In the genomic region with DNA sequence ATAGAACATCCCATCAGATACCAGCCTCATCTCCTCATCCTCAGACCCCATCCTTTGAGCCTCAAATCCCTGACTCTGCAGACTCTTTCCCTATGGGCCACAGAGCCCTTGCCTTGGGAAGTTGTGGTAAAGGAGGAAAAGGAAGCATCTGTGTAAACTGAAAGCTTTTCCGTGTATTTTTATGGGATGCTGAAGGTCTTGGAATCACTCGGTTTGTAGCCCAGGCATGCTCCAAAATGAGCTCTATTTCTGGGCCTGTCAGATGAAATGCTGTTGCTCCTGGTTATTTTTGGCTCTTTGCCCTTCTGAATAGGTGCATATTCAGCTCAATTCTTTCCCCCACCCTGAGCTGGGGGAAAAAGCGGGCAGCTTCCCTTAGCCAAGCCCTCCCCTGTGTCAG, we compare ENCODE assay signal across 23 cellular contexts. TPM values are rescaled to one million over a fixed set of nuclear protein-coding genes. Genes with fewer than 3 reads are reported as not detected.
DNase-seq lines count a peak whose midpoint lies in the region; ATAC-seq and TF ChIP-seq lines count a peak whose summit lies in the region.
"Had no signal": no experiment of that assay in that cellular context is flagged by ENCODE, and none has a peak within 500 bp of the region (broad histone marks: within the 10 kb centered on the region; RNA-seq: fewer than 3 reads in every experiment).

No MANE protein-coding gene starts in this region.

- TF ChIP-seq CTCF in MCF 10A (IDR thresholded peaks at IDR 0.05; ENCODE audit: unreplicated experiment), result no peak
- TF ChIP-seq CTCF in mammary epithelial cell (conservative IDR thresholded peaks at IDR 0.05 in 1 of 2, IDR thresholded peaks at IDR 0.05 in 1 of 2; ENCODE audit: extremely low read depth in 1 of 2, insufficient read depth in 1 of 2, low read depth in 1 of 2, low read length in 2 of 2), result no peak
- TF ChIP-seq CTCF in SU-DHL-6 (IDR thresholded peaks at IDR 0.05; ENCODE audit: insufficient read depth, low read length, poor library complexity, severe bottlenecking), result no peak
- no peak for TF ChIP-seq CTCF in CD4-positive, alpha-beta T cell (IDR thresholded peaks at IDR 0.05)

- 54% methylated on average over 3 of the region's 3 CpGs for WGBS in mammary epithelial cell (ENCODE audit: low coverage, missing lambda C conversion rate)

- H3K9me2 ChIP-seq in SU-DHL-6 (replicated peaks; ENCODE audit: insufficient read depth, low read length), result no peaks in the 10 kb centered on the region

- POLR2A ChIA-PET in MCF 10A (lab: Yijun Ruan, JAX), result interaction anchor here (0.6 to 1.0 kb wide), 2 partner anchors 10 to 973 kb away, joined by 3 to 5 read pairs; no protein-coding TSS in a partner anchor
- POLR2A ChIA-PET in CD4-positive, alpha-beta T cell (lab: Charles Lee), result no interaction called here

- DNase-seq in MCF 10A (ENCODE audit: unreplicated experiment) (no peak), mammary epithelial cell (no peak), lung microvascular endothelial cell (ENCODE audit: low read depth in 2 of 2) (peak; percentile 57 to 80), glomerular visceral epithelial cell (ENCODE audit: extremely low spot score) (no peak)
- DNase-seq in CD4-positive, alpha-beta T cell, result no peak
- DNase-seq: 8988T; DMS53; EL; GF-D8; GOT3; MV-4-11; NCI-H1694 treated with DMSO at 0.1 percent for 48 hours; NCI-H2081 treated with DMSO at 0.1 percent for 48 hours; NCI-H2171 treated with DMSO at 0.1 percent for 48 hours; NCI-H526; NK-92 treated with Interleukin-12 subunit alpha and Interleukin-12 subunit beta, amount 100 ng/mL, for 24 hours; Peyer's patch; SJCRH30 had no signal

- H3K79me2 ChIP-seq in mammary epithelial cell (ENCODE audit: insufficient read depth, low read length), result no peaks in the 10 kb centered on the region
- peaks cover 65% of the 10 kb centered on the region for H3K79me2 ChIP-seq in SU-DHL-6 (ENCODE audit: insufficient read depth, low read length)

- no peaks in the 10 kb centered on the region for H3K9me3 ChIP-seq in mammary epithelial cell (replicated peaks; ENCODE audit: insufficient read depth, low read length)
- H3K9me3 ChIP-seq in SU-DHL-6 (ENCODE audit: insufficient read depth, low read length), result no peaks in the 10 kb centered on the region
- H3K9me3 ChIP-seq in CD4-positive, alpha-beta T cell (ENCODE audit: control insufficient read depth, low read length), result no peaks in the 10 kb centered on the region
- H3K9me3 ChIP-seq: Peyer's patch, SJCRH30 had no signal

- H3K9me3 Mint-ChIP-seq in MCF 10A (ENCODE audit: unreplicated experiment), result no peaks in the 10 kb centered on the region
- H3K9me3 Mint-ChIP-seq in CD4-positive, alpha-beta T cell, result no peaks in the 10 kb centered on the region

- H3K36me3 Mint-ChIP-seq in MCF 10A (ENCODE audit: insufficient read depth, unreplicated experiment), result no peaks in the 10 kb centered on the region
- no peaks in the 10 kb centered on the region for H3K36me3 Mint-ChIP-seq in CD4-positive, alpha-beta T cell (ENCODE audit: low read depth)
- H3K36me3 Mint-ChIP-seq: CD14-positive monocyte had no signal

- dilution Hi-C loops in mammary epithelial cell (cut with HindIII; ENCODE audit: low sequenced_read_pairs), result no loop called here

- no TSS peak for BruUV-seq in MCF 10A (replicated peaks; lab: Mats Ljungman, UMichigan)
- no TSS peak for BruUV-seq in mammary epithelial cell (replicated peaks; lab: Mats Ljungman, UMichigan)

- H3K4me2 ChIP-seq in mammary epithelial cell (ENCODE audit: insufficient read depth, low read depth, low read length) (no peak overlapping the region), SU-DHL-6 (ENCODE audit: low read depth, low read length, poor library complexity, severe bottlenecking) (peak overlapping the region; percentile 90)
- H3K4me2 ChIP-seq: KMS-11 had no signal

- no peak overlapping the region for H3K4me3 Mint-ChIP-seq in MCF 10A (ENCODE audit: unreplicated experiment)
- H3K4me3 Mint-ChIP-seq in CD4-positive, alpha-beta T cell, result no peak overlapping the region
- H3K4me3 Mint-ChIP-seq: CD14-positive monocyte had no signal

- H3K36me3 ChIP-seq in mammary epithelial cell (ENCODE audit: insufficient read depth, low read length) (no peaks in the 10 kb centered on the region), SU-DHL-6 (ENCODE audit: low read length) (no peaks in the 10 kb centered on the region; the same call in 1 of the 2 replicates)
- H3K36me3 ChIP-seq: Peyer's patch, SJCRH30 had no signal

- peak overlapping the region; percentile 40 for H3K27ac Mint-ChIP-seq in MCF 10A (ENCODE audit: low read depth, unreplicated experiment)
- no peak overlapping the region for H3K27ac Mint-ChIP-seq in CD4-positive, alpha-beta T cell

- in situ Hi-C loops in mammary epithelial cell (cut with MboI; ENCODE audit: low sequenced_read_pairs in 2 of 2), result no loop called here

- no peaks in the 10 kb centered on the region for H3K27me3 Mint-ChIP-seq in MCF 10A (ENCODE audit: insufficient read depth, unreplicated experiment)
- no peaks in the 10 kb centered on the region for H3K27me3 Mint-ChIP-seq in CD4-positive, alpha-beta T cell

- CTCF ChIA-PET in MCF 10A (lab: Yijun Ruan, JAX), result interaction anchor here (0.8 kb wide), 1 partner anchor 58 kb away, joined by 3 read pairs; no protein-coding TSS in a partner anchor
- CTCF ChIA-PET in mammary epithelial cell (lab: Charles Lee; ENCODE audit: low non-redundant PET), result no interaction called here
- CTCF ChIA-PET in CD4-positive, alpha-beta T cell (lab: Charles Lee), result no interaction called here

- H3K4me1 Mint-ChIP-seq in MCF 10A (ENCODE audit: insufficient read depth, unreplicated experiment), result peaks cover 8% of the 10 kb centered on the region
- no peaks in the 10 kb centered on the region for H3K4me1 Mint-ChIP-seq in CD4-positive, alpha-beta T cell (ENCODE audit: low read depth)

- peaks cover 6% of the 10 kb centered on the region for H3K4me1 ChIP-seq in mammary epithelial cell (ENCODE audit: insufficient read depth, low read length)

- ATAC-seq in GM21786 (IDR thresholded peaks at IDR 0.05; ENCODE audit: unreplicated experiment), result no peak
- ATAC-seq in CD4-positive, alpha-beta T cell (ENCODE audit: poor library complexity), result no peak
- ATAC-seq: HCT116 had no signal

- no peak overlapping the region for H2AFZ ChIP-seq in mammary epithelial cell (ENCODE audit: low read depth, low read length)
- H2AFZ ChIP-seq in SU-DHL-6 (ENCODE audit: low read depth, low read length, severe bottlenecking), result no peak overlapping the region

- H3K9ac ChIP-seq in mammary epithelial cell (ENCODE audit: insufficient read depth, low read length) (no peak overlapping the region), SU-DHL-6 (ENCODE audit: low read length) (peak overlapping the region; percentile 94)
- H3K9ac ChIP-seq: KMS-11 had no signal

- H3K4me3 ChIP-seq in mammary epithelial cell (replicated peaks in 1 of 3; ENCODE audit: insufficient read depth in 1 of 3, low read depth in 2 of 3, low read length in 3 of 3), result no peak overlapping the region
- peak overlapping the region; percentile 68 for H3K4me3 ChIP-seq in SU-DHL-6 (ENCODE audit: insufficient read depth, low read length, poor library complexity, severe bottlenecking)
- H3K4me3 ChIP-seq: Peyer's patch, SJCRH30 had no signal

- H3K27ac ChIP-seq in mammary epithelial cell (ENCODE audit: insufficient read depth, low read depth, low read length), result no peak overlapping the region
- peak overlapping the region; percentile 100 for H3K27ac ChIP-seq in SU-DHL-6 (ENCODE audit: low read depth, low read length)
- no peak overlapping the region for H3K27ac ChIP-seq in CD4-positive, alpha-beta T cell (ENCODE audit: low read depth, low read length)
- H3K27ac ChIP-seq: KMS-11, SJCRH30 had no signal

- intact Hi-C loops in MCF 10A (cut with micrococcal nuclease), result loop anchor here (5.0 kb wide), 1 partner anchor 40 kb away; no protein-coding TSS in a partner anchor
- intact Hi-C loops in mammary epithelial cell (cut with micrococcal nuclease), result loop anchor here (10.0 kb wide), 1 partner anchor 423 kb away; no protein-coding TSS in a partner anchor
- intact Hi-C loops in CD4-positive, alpha-beta T cell (cut with DNase I, micrococcal nuclease), result loop anchor here in 1 of 2 experiments (2.0 kb wide), 1 partner anchor 29 kb away; no protein-coding TSS in a partner anchor

- H4K20me1 ChIP-seq in mammary epithelial cell (ENCODE audit: insufficient read depth, low read length), result no peaks in the 10 kb centered on the region
- H4K20me1 ChIP-seq in SU-DHL-6 (ENCODE audit: low read depth, low read length), result no peaks in the 10 kb centered on the region

- no peaks in the 10 kb centered on the region for H3K27me3 ChIP-seq in mammary epithelial cell (ENCODE audit: insufficient read depth, low read length)
- no peaks in the 10 kb centered on the region for H3K27me3 ChIP-seq in SU-DHL-6 (ENCODE audit: low read length)
- H3K27me3 ChIP-seq in CD4-positive, alpha-beta T cell (ENCODE audit: control insufficient read depth, insufficient read depth, low read length), result no peaks in the 10 kb centered on the region
- H3K27me3 ChIP-seq: Peyer's patch, SJCRH30 had no signal

- peaks cover 90% of the 10 kb centered on the region for H3F3A ChIP-seq in SU-DHL-6 (ENCODE audit: insufficient read depth)

RNA-seq across cellular contexts. Expression of a gene that starts 5.0 kb away (rescaled TPM):
- total RNA-seq in MCF 10A (2022) (28.1 and 49.4 TPM in 2 replicates), mammary epithelial cell (100 to 1,000 TPM in 1 of 2 donors, 10 to 100 TPM in 1; 25.0 to 101 TPM), lung microvascular endothelial cell (34.9 and 61.5 TPM in 2 replicates)
- 12.4 TPM for polyA plus RNA-seq in mammary epithelial cell
- 28.7 TPM for polyA minus RNA-seq in mammary epithelial cell
- 10 to 100 TPM; 34.9 to 36.5 TPM for total RNA-seq in CD4-positive, alpha-beta T cell

RNA-seq across cellular contexts. Expression of a gene that starts 46.2 kb away (rescaled TPM):
- 38.2 and 45.1 TPM in 2 replicates for total RNA-seq in MCF 10A (2022)
- total RNA-seq in mammary epithelial cell, result 10 to 100 TPM; 17.3 to 19.7 TPM
- 12.8 TPM for polyA plus RNA-seq in mammary epithelial cell
- polyA minus RNA-seq in mammary epithelial cell, result not detected
- total RNA-seq in lung microvascular endothelial cell, result 8.9 and 16.6 TPM in 2 replicates
- total RNA-seq in CD4-positive, alpha-beta T cell, result 1 to 10 TPM; 7.2 to 9.1 TPM

Comparison
In these comparisons a context has a peak if more than half of its experiments do, and no peak if none do; other contexts are left out.
1. DNase-seq: peak in lung microvascular endothelial cell (2 of 2); none in MCF 10A (single experiment), mammary epithelial cell (single experiment), glomerular visceral epithelial cell (single experiment) and CD4-positive, alpha-beta T cell (0 of 10).